8 cellular contexts compared by ENCODE assay signal in genomic region chr20:3847419-3847940, GRCh38. TPM values are rescaled to one million over a fixed set of nuclear protein-coding genes. Genes with fewer than 3 reads are reported as not detected.
DNase-seq lines count a peak whose midpoint lies in the region; ATAC-seq and TF ChIP-seq lines count a peak whose summit lies in the region.

No MANE protein-coding gene starts in this region.

- ATAC-seq in HG03280 (IDR thresholded peaks at IDR 0.05; ENCODE audit: unreplicated experiment): no peak

- no peaks in the 10 kb centered on the region for H3K36me3 ChIP-seq in GM06990 (ENCODE audit: control insufficient read depth, insufficient read depth, low read length)
- no peaks in the 10 kb centered on the region for H3K36me3 ChIP-seq in Peyer's patch
- H3K36me3 ChIP-seq in esophagus (ENCODE audit: control insufficient read depth in 2 of 2, insufficient read depth in 2 of 2, low read length in 1 of 2): peaks cover 0 to 4% of the 10 kb centered on the region in 2 donors
- H3K36me3 ChIP-seq in ovary: no peaks in the 10 kb centered on the region

- no peak for DNase-seq in GM06990 (ENCODE audit: extremely low read depth, insufficient read length)
- no peak for DNase-seq in Peyer's patch
- no peak for DNase-seq in ovary
- DNase-seq in DMS 273 treated with DMSO at 0.1 percent for 48 hours (lab: John Stamatoyannopoulos, UW): no peak
- DNase-seq in NCI-H1092 treated with DMSO at 0.1 percent for 48 hours (lab: John Stamatoyannopoulos, UW): no peak
- DNase-seq in NCI-H2107 (lab: John Stamatoyannopoulos, UW): no peak

- H3K4me1 ChIP-seq in Peyer's patch: peaks cover 0 to 30% (median 8%) of the 10 kb centered on the region in 4 donors
- H3K4me1 ChIP-seq in esophagus (ENCODE audit: control insufficient read depth in 2 of 2, insufficient read depth in 2 of 2, low read length in 1 of 2): peaks cover 5 to 16% of the 10 kb centered on the region in 2 donors
- H3K4me1 ChIP-seq in ovary (ENCODE audit: insufficient read depth): peaks cover 2% of the 10 kb centered on the region

- H3K9me3 ChIP-seq in Peyer's patch (no peaks in the 10 kb centered on the region), esophagus (ENCODE audit: control insufficient read depth in 2 of 2, insufficient read depth in 1 of 2, low read depth in 1 of 2, low read length in 1 of 2) (no peaks in the 10 kb centered on the region), ovary (no peaks in the 10 kb centered on the region)

- intact Hi-C loops in ovary (cut with DNase I): no loop called here

- no peak for TF ChIP-seq POLR2A in Peyer's patch (IDR thresholded peaks at IDR 0.05)
- no peak for TF ChIP-seq POLR2A in ovary (IDR thresholded peaks at IDR 0.05)

- TF ChIP-seq CTCF in GM06990 (IDR thresholded peaks at IDR 0.05; ENCODE audit: insufficient read depth, low read length, poor library complexity, severe bottlenecking) (no peak), Peyer's patch (IDR thresholded peaks at IDR 0.05) (no peak), ovary (IDR thresholded peaks at IDR 0.05) (no peak)

- 20 to 21% methylated on average over 8 of the region's 8 CpGs for WGBS in esophagus, 2 donors
- 10 to 13% (median 12%) methylated on average over 8 of the region's 8 CpGs for WGBS in ovary, 3 donors

- TF ChIP-seq EP300 in ovary (IDR thresholded peaks at IDR 0.05): no peak

- H3K4me3 ChIP-seq in GM06990 (replicated peaks; ENCODE audit: low read depth, low read length): peak overlapping the region; percentile 96
- peak overlapping the region; percentile 79 to 95 (median 90) for H3K4me3 ChIP-seq in Peyer's patch
- H3K4me3 ChIP-seq in esophagus (ENCODE audit: low read depth in 1 of 2, low read length in 2 of 2): peak overlapping the region; percentile 76 to 96
- peak overlapping the region; percentile 98 for H3K4me3 ChIP-seq in ovary

- H3K27me3 ChIP-seq in GM06990 (replicated peaks; ENCODE audit: control insufficient read depth, insufficient read depth, low read length) (no peaks in the 10 kb centered on the region), Peyer's patch (no peaks in the 10 kb centered on the region), esophagus (ENCODE audit: control insufficient read depth in 1 of 2, insufficient read depth in 2 of 2, low read length in 2 of 2) (no peaks in the 10 kb centered on the region), ovary (no peaks in the 10 kb centered on the region)

- H3K27ac ChIP-seq in Peyer's patch: peak overlapping the region; percentile 92 to 96 (median 95)
- H3K27ac ChIP-seq in esophagus (ENCODE audit: low read depth in 2 of 2, low read length in 1 of 2): peak overlapping the region; percentile 88 to 91
- peak overlapping the region; percentile 77 to 95 for H3K27ac ChIP-seq in ovary

RNA-seq across cellular contexts. Expression of gene MAVS, which starts 0.8 kb away (rescaled TPM):
- total RNA-seq in Peyer's patch (10 to 100 TPM; 39.6 to 94.4 (median 69.7) TPM), ovary (10 to 100 TPM; 14.2 to 50.5 (median 34.5) TPM)
- polyA plus RNA-seq in esophagus (10 to 100 TPM in 1 of 2 donors, 1 to 10 TPM in 1; 9.2 to 20.5 TPM), ovary (10 to 100 TPM; 28.6 to 35.1 TPM)

RNA-seq across cellular contexts. Expression of gene AP5S1, which starts 27.1 kb away (rescaled TPM):
- total RNA-seq in Peyer's patch: 10 to 100 TPM; 11.6 to 26.4 (median 22.5) TPM
- polyA plus RNA-seq in esophagus: 1 to 10 TPM; 4.6 to 7.9 TPM
- 10 to 100 TPM in 5 of 7 donors, 1 to 10 TPM in 2; 6.8 to 15.3 (median 12.0) TPM for total RNA-seq in ovary
- polyA plus RNA-seq in ovary: 1 to 10 TPM; 2.9 to 6.8 TPM

RNA-seq across cellular contexts. Expression of gene PANK2, which starts 41.7 kb away (rescaled TPM):
- total RNA-seq in Peyer's patch (10 to 100 TPM; 17.9 to 53.6 (median 43.2) TPM), ovary (10 to 100 TPM; 22.2 to 34.9 (median 33.9) TPM)
- polyA plus RNA-seq in esophagus (10 to 100 TPM; 31.0 to 31.9 TPM), ovary (10 to 100 TPM; 20.0 to 39.5 TPM)

RNA-seq across cellular contexts. Expression of gene CDC25B, which starts 51.4 kb away (rescaled TPM):
- 100 to 1,000 TPM in 1 of 4 donors, 10 to 100 TPM in 3; 14.2 to 202 (median 34.1) TPM for total RNA-seq in Peyer's patch
- 10 to 100 TPM; 15.6 to 21.8 TPM for polyA plus RNA-seq in esophagus
- total RNA-seq in ovary: 10 to 100 TPM; 19.1 to 47.8 (median 35.6) TPM
- 10 to 100 TPM; 17.9 to 29.0 TPM for polyA plus RNA-seq in ovary
